In genomic region chr12:100995201-100995600, GRCh38 we compare ENCODE assay signal across 11 cellular contexts.
DNase-seq lines count a peak whose midpoint lies in the region; ATAC-seq, FAIRE-seq and TF ChIP-seq lines count a peak whose summit lies in the region.
"Had no signal": no experiment of that assay in that cellular context is flagged by ENCODE, and none has a peak within 500 bp of the region (broad histone marks: within the 10 kb centered on the region; RNA-seq: fewer than 3 reads in every experiment).

No MANE protein-coding gene starts in this region.

- no peak for TF ChIP-seq POLR2A in H54 (IDR thresholded peaks at IDR 0.05; ENCODE audit: low read depth, low read length)

- peak overlapping the region; percentile 84 for H3K27ac ChIP-seq in ectodermal cell (ENCODE audit: insufficient read depth, low read depth, low read length, poor library complexity, severe bottlenecking)
- H3K27ac ChIP-seq: adrenal gland had no signal

- no peaks in the 10 kb centered on the region for H3K27me3 ChIP-seq in ectodermal cell (ENCODE audit: control insufficient read depth, insufficient read depth, low read length, poor library complexity, severe bottlenecking)
- H3K27me3 ChIP-seq: adrenal gland had no signal

- no peaks in the 10 kb centered on the region for H3K9me3 ChIP-seq in ectodermal cell (ENCODE audit: control insufficient read depth, low read length)
- H3K9me3 ChIP-seq: adrenal gland had no signal

- peaks cover 7% of the 10 kb centered on the region for H3K4me1 ChIP-seq in ectodermal cell (ENCODE audit: control insufficient read depth, insufficient read depth, low read length)

- no peaks in the 10 kb centered on the region for H3K36me3 ChIP-seq in ectodermal cell (ENCODE audit: control insufficient read depth, insufficient read depth, low read length)
- H3K36me3 ChIP-seq: adrenal gland had no signal

- FAIRE-seq in H54 (lab: Jason Lieb, UNC), result no peak

- H3K4me3 ChIP-seq in ectodermal cell (ENCODE audit: insufficient read depth, low read depth, low read length), result no peak overlapping the region
- H3K4me3 ChIP-seq: adrenal gland had no signal

- DNase-seq in AG20443 (ENCODE audit: low spot score) (peak; percentile 18), HK-2 (ENCODE audit: unreplicated experiment) (no peak), H54 (ENCODE audit: insufficient read length, low spot score) (no peak), T1000 (lab: John Stamatoyannopoulos, UW) (no peak)
- DNase-seq in stimulated activated naive CD4-positive, alpha-beta T cell (lab: John Stamatoyannopoulos, UW), result no peak
- DNase-seq: adrenal gland, NCI-H526 treated with DMSO at 0.1 percent for 48 hours had no signal

- peak; percentile 63 for ATAC-seq in GM21447 (IDR thresholded peaks at IDR 0.05; ENCODE audit: unreplicated experiment)
- ATAC-seq in HG03442 (IDR thresholded peaks at IDR 0.05; ENCODE audit: unreplicated experiment), result peak; percentile 75
- ATAC-seq: natural killer cell treated with Interleukin-12 subunit alpha and Interleukin-12 subunit beta and Interleukin-15 and Interleukin-18, amount 100 ng/mL, for 72 hours had no signal

- WGBS in ectodermal cell, 2 experiments, result 2 to 26% methylated on average over 2 to 3 of the region's 3 CpGs
